In the genomic region with DNA sequence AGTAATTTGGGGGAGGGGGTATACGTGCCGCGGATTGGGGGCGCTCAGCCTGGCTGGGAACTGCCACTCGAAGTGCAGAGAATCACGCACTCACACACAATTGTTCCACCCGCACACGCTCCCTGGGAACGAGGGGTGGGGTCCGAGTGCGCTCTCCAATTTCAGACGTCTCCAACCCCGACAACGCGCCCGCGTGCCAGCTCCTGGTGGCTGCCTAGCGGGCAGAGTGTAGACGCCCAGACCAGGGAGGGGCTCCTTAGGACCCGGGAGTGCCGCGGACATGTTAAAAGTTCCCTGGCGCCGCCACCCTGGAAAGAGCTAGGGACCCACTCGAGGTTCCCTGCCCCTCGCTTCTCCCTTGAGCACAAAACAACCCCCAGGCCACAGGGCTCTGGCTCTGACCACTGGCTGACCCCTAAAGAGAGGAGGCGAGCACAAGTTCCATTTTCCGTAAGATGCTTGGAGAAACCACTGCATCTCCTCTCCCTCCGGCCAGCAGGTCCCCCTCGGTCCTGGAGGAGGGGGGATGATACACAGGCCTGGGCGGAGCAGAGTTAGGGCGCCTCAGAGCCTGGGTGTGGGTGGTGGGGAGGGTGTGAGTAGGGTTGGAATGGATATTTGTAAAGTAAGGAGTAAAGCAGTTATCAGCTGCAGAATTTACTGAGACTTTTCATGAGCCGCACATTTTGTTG, we compare ENCODE assay signal across 1 cellular context.
TF ChIP-seq lines count a peak whose summit lies in the region.

No MANE protein-coding gene starts in this region.

TF ChIP-seq in neural cell, 6 proteins besides CTCF, POLR2A, EP300 and RAD21 (continued from another document):
- TF ChIP-seq, protein P1, sequence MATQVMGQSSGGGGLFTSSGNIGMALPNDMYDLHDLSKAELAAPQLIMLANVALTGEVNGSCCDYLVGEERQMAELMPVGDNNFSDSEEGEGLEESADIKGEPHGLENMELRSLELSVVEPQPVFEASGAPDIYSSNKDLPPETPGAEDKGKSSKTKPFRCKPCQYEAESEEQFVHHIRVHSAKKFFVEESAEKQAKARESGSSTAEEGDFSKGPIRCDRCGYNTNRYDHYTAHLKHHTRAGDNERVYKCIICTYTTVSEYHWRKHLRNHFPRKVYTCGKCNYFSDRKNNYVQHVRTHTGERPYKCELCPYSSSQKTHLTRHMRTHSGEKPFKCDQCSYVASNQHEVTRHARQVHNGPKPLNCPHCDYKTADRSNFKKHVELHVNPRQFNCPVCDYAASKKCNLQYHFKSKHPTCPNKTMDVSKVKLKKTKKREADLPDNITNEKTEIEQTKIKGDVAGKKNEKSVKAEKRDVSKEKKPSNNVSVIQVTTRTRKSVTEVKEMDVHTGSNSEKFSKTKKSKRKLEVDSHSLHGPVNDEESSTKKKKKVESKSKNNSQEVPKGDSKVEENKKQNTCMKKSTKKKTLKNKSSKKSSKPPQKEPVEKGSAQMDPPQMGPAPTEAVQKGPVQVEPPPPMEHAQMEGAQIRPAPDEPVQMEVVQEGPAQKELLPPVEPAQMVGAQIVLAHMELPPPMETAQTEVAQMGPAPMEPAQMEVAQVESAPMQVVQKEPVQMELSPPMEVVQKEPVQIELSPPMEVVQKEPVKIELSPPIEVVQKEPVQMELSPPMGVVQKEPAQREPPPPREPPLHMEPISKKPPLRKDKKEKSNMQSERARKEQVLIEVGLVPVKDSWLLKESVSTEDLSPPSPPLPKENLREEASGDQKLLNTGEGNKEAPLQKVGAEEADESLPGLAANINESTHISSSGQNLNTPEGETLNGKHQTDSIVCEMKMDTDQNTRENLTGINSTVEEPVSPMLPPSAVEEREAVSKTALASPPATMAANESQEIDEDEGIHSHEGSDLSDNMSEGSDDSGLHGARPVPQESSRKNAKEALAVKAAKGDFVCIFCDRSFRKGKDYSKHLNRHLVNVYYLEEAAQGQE (IDR thresholded peaks at IDR 0.05; ENCODE audit: borderline replicate concordance): no peak
- TF ChIP-seq EZH2 (IDR thresholded peaks at IDR 0.05; ENCODE audit: borderline replicate concordance, insufficient read depth, low read length, poor library complexity, severe bottlenecking): no peak
